16 cellular contexts compared by ENCODE assay signal in the genomic region with DNA sequence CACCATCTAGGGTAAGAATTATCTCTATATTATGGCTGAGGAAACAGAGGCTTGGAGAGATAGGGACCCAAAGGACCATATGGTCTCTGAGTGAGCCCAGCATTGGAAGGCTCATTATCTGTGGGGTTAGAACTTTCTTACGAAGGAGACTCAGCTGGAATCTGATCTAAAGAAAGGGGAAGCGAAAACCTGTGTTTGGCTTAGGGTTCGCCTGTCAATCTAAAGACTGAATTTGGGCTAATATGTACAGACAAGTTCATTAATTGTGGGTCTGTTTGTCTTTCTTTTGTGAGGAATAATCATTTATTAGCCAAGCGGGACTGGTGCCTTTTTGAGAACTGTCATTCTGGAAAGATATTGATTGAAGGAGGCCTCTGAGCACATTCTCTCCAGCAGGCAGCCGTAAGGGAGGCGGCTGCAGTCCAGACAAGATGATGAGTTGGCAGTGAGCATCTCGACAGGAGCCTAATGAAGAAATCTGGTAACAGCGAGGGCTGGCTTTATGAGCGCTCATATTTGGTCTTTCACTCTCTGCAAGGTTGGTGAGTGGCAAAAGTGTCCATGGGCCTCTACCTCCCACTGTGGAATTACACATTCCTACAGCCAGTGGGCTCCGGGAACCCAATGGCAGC.
"Had no signal": no experiment of that assay in that cellular context is flagged by ENCODE, and none has a peak within 500 bp of the region (broad histone marks: within the 10 kb centered on the region; RNA-seq: fewer than 3 reads in every experiment).

No MANE protein-coding gene starts in this region.

- H3K27me3 ChIP-seq: gastroesophageal sphincter, heart right ventricle, right atrium auricular region, tibial nerve, uterus had no signal

- FAIRE-seq: endometrium had no signal

- ATAC-seq: gastroesophageal sphincter; heart right ventricle; stimulated activated naive B cell treated with anti-CD40 and anti-IgM and Interleukin-4, amounts not matched to agents 10 μg/mL and 1 μg/mL and 100 μg/mL, for 72 hours had no signal

- DNase-seq: activated CD4-positive, alpha-beta T cell treated with anti-CD3 and anti-CD28 coated beads, Interleukin-2, amount 50 U/mL, for 1 hour; activated CD4-positive, CD25-positive, alpha-beta regulatory T cell; activated CD8-positive, alpha-beta memory T cell treated with anti-CD3 and anti-CD28 coated beads for 24 hours; activated gamma-delta T cell treated with Interleukin-2 at 50 U/mL for 16 hours; activated naive CD8-positive, alpha-beta T cell treated with anti-CD3 and anti-CD28 coated beads for 36 hours; dermis blood vessel endothelial cell; heart right ventricle; stimulated activated CD4-positive, alpha-beta T cell treated with anti-CD3 and anti-CD28 coated beads, Interleukin-15, amount 100 ng/mL, for 24 hours; stimulated activated CD4-positive, alpha-beta T cell treated with anti-CD3 and anti-CD28 coated beads, Interleukin-4, amount 100 ng/mL, for 1 hour; stimulated activated naive B cell treated with anti-CD40 and anti-IgM and Interleukin-4, amounts not matched to agents 10 μg/mL and 1 μg/mL and 100 μg/mL, for 72 hours; uterus had no signal

- H3K36me3 ChIP-seq: gastroesophageal sphincter, heart right ventricle, right atrium auricular region, uterus had no signal

- H3K27ac ChIP-seq: gastroesophageal sphincter, heart right ventricle, right atrium auricular region, skin epidermis, tibial nerve, uterus had no signal

- H3K4me3 ChIP-seq: gastroesophageal sphincter, heart right ventricle, right atrium auricular region, skin epidermis, tibial nerve, uterus had no signal
